In the genomic region with DNA sequence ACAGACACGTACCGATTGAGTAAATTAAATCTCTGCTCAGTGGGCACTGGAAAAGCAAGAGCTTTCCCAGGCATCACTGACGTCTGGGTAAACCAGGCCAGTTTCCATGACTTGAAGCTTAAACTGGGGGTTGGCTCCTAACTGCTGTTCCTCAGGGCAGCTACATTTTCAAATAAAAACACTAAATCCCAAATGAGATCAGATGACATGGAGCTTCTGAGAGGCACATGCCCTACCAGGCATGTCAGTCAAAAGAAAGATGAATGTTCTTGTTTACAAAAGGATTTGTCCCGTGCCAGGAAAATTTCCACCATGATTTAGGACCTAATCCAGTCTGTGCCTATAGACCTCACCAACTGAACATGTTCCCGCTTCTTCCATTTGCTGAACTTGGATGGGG, we compare ENCODE assay signal across 19 cellular contexts.
A peak's percentile ranks its signal among the peaks of the same experiment; 100 is the strongest.
DNase-seq lines count a peak whose midpoint lies in the region; ATAC-seq, FAIRE-seq and TF ChIP-seq lines count a peak whose summit lies in the region.
"Had no signal": no experiment of that assay in that cellular context is flagged by ENCODE, and none has a peak within 500 bp of the region (broad histone marks: within the 10 kb centered on the region; RNA-seq: fewer than 3 reads in every experiment).

No MANE protein-coding gene starts in this region.

- intact Hi-C loops in ascending aorta (cut with DNase I) (loop anchor here (10.0 kb wide), 1 partner anchor 403 kb away; no protein-coding TSS in a partner anchor), lower lobe of right lung (cut with DNase I) (no loop called here), stomach (cut with DNase I; ENCODE audit: low total_unique reads) (no loop called here), mucosa of descending colon (cut with DNase I, micrococcal nuclease) (no loop called here)

- no peak for FAIRE-seq in RCC 7860 (lab: Jason Lieb, UNC)
- FAIRE-seq: frontal cortex, small intestine had no signal

- WGBS in stomach, 5 donors = 61 to 84% (median 71%) methylated on average over 5 of the region's 5 CpGs

- H3K27ac ChIP-seq in ascending aorta (peak overlapping the region; percentile 93 to 98), lower lobe of right lung (peak overlapping the region; percentile 8), stomach (peak overlapping the region in 4 of 5 donors; percentile 55 to 77 (median 67))
- H3K27ac ChIP-seq: BLaER1, ovary, SJCRH30 had no signal

- no peak for TF ChIP-seq CTCF in ascending aorta (IDR thresholded peaks at IDR 0.05)
- no peak for TF ChIP-seq CTCF in lower lobe of right lung (IDR thresholded peaks at IDR 0.05)
- no peak for TF ChIP-seq CTCF in stomach (IDR thresholded peaks at IDR 0.05)
- no peak for TF ChIP-seq CTCF in mucosa of descending colon (IDR thresholded peaks at IDR 0.05)

- TF ChIP-seq POLR2A in stomach (IDR thresholded peaks at IDR 0.05) = no peak

- ATAC-seq in lower lobe of right lung (no peak), mucosa of descending colon (no peak), HG02623 (IDR thresholded peaks at IDR 0.05; ENCODE audit: unreplicated experiment) (no peak)
- ATAC-seq: activated CD8-positive, alpha-beta T cell treated with anti-CD3 and anti-CD28 coated beads, Interleukin-2, amount 10 ng/mL, durations not matched to agents 7 days and 5 days had no signal

- H3K4me1 ChIP-seq in ascending aorta (peaks cover 18 to 92% of the 10 kb centered on the region in 2 donors), lower lobe of right lung (peaks cover 11% of the 10 kb centered on the region), stomach (peaks cover 0 to 55% (median 11%) of the 10 kb centered on the region in 4 donors), mucosa of descending colon (ENCODE audit: low read depth) (no peaks in the 10 kb centered on the region)

- H3K4me3 ChIP-seq in ascending aorta = peak overlapping the region in 1 of 2 donors; percentile 6
- no peak overlapping the region for H3K4me3 ChIP-seq in lower lobe of right lung
- no peak overlapping the region for H3K4me3 ChIP-seq in stomach
- no peak overlapping the region for H3K4me3 ChIP-seq in mucosa of descending colon
- H3K4me3 ChIP-seq: BLaER1, ovary, SJCRH30 had no signal

- H3K36me3 ChIP-seq in ascending aorta (no peaks in the 10 kb centered on the region), lower lobe of right lung (no peaks in the 10 kb centered on the region), stomach (no peaks in the 10 kb centered on the region), mucosa of descending colon (ENCODE audit: low read depth) (no peaks in the 10 kb centered on the region)
- H3K36me3 ChIP-seq: BLaER1, ovary, SJCRH30 had no signal

- H3K9me3 ChIP-seq in ascending aorta (no peaks in the 10 kb centered on the region), lower lobe of right lung (no peaks in the 10 kb centered on the region), stomach (no peaks in the 10 kb centered on the region), mucosa of descending colon (no peaks in the 10 kb centered on the region)
- H3K9me3 ChIP-seq: BLaER1, ovary, SJCRH30 had no signal

- H3K27me3 ChIP-seq in ascending aorta (no peaks in the 10 kb centered on the region), lower lobe of right lung (ENCODE audit: low read depth) (no peaks in the 10 kb centered on the region), stomach (peaks cover 0 to under 1% (median 0%) of the 10 kb centered on the region in 3 donors)
- H3K27me3 ChIP-seq: BLaER1, ovary, SJCRH30 had no signal

- DNase-seq in M059J (ENCODE audit: low read depth) = peak; percentile 51
- DNase-seq in ascending aorta (ENCODE audit: low spot score in 2 of 2) = no peak
- no peak for DNase-seq in lower lobe of right lung
- DNase-seq in stomach = no peak
- no peak for DNase-seq in mucosa of descending colon
- DNase-seq in anterior cingulate cortex (lab: John Stamatoyannopoulos, UW) = no peak
- no peak for DNase-seq in RCC 7860 (ENCODE audit: low spot score)
- DNase-seq: activated B cell treated with CpG ODN at 0.5 μM for 24 hours; activated CD8-positive, alpha-beta T cell treated with anti-CD3 and anti-CD28 coated beads, Interleukin-2, amount 10 ng/mL, durations not matched to agents 7 days and 5 days; activated naive CD8-positive, alpha-beta T cell treated with anti-CD3 and anti-CD28 coated beads, Interleukin-2, amount 10 ng/mL, durations not matched to agents 7 days and 5 days; DMS79; NCI-H1694 treated with DMSO at 0.1 percent for 48 hours; NCI-H510A treated with DMSO at 0.1 percent for 48 hours; ovary; SJCRH30 had no signal

- no peak for TF ChIP-seq EP300 in stomach (IDR thresholded peaks at IDR 0.05)

Comparison
In these comparisons a context has a peak if more than half of its experiments do, and no peak if none do; other contexts are left out.
1. H3K27ac ChIP-seq: peak in every context shown above with its lines; median percentile 96 in ascending aorta; 67 in stomach; 8 in lower lobe of right lung.